In the genomic region with DNA sequence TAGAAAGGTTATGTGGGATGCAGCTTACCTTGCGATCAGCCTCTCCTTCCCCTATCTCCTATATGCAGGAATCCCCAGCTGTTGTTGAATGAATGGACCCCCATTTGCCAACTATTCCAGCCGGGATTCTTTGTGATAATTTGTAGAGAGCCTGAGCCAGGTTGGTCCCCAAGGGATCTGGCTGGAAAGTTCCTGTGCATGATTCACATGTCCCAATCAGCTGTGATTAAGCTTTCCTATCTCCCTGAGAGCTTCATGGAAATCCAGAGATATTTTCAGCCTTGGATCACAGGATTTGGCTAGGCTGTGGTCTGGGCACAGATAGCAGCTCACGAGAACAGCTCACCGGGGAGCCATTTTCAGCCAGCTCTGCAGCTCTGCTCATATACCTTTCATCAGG, we compare ENCODE assay signal across 10 cellular contexts.
A peak's percentile ranks its signal among the peaks of the same experiment; 100 is the strongest.
DNase-seq lines count a peak whose midpoint lies in the region; ATAC-seq and TF ChIP-seq lines count a peak whose summit lies in the region.
"Had no signal": no experiment of that assay in that cellular context is flagged by ENCODE, and none has a peak within 500 bp of the region (broad histone marks: within the 10 kb centered on the region; RNA-seq: fewer than 3 reads in every experiment).

No MANE protein-coding gene starts in this region.

- ATAC-seq in SK-N-SH treated with all-trans-retinoic acid at 6 μM for 48 hours (peak; percentile 95), omental fat pad (ENCODE audit: low FRiP score) (peak; percentile 89)

- no peak overlapping the region for H3K4me3 ChIP-seq in fibroblast of pulmonary artery (replicated peaks; ENCODE audit: low read depth, low read length)

- peak; percentile 81 for DNase-seq in AG09319 (ENCODE audit: extremely low read depth, low read depth)
- DNase-seq in fibroblast of pulmonary artery (ENCODE audit: low read depth), result peak; percentile 94
- no peak for DNase-seq in omental fat pad (ENCODE audit: low spot score)
- DNase-seq in NCI-H2107 (lab: John Stamatoyannopoulos, UW), result no peak
- no peak for DNase-seq in GDM1 (lab: John Stamatoyannopoulos, UW)
- no peak for DNase-seq in endothelial cell (ENCODE audit: low spot score)
- no peak for DNase-seq in DMS153 (lab: John Stamatoyannopoulos, UW)
- DNase-seq: activated naive CD4-positive, alpha-beta T cell treated with anti-CD3 and anti-CD28 coated beads, Interleukin-2, amount 10 ng/mL, durations not matched to agents 7 days and 5 days; NCI-H187 had no signal

- no peaks in the 10 kb centered on the region for H3K4me1 Mint-ChIP-seq in endothelial cell (ENCODE audit: unreplicated experiment)
- H3K4me1 Mint-ChIP-seq: activated naive CD4-positive, alpha-beta T cell treated with anti-CD3 and anti-CD28 coated beads, Interleukin-2, amount 10 ng/mL, durations not matched to agents 7 days and 5 days had no signal

- H3K9me3 Mint-ChIP-seq in endothelial cell (ENCODE audit: unreplicated experiment), result no peaks in the 10 kb centered on the region

- H3K27ac Mint-ChIP-seq in endothelial cell (ENCODE audit: unreplicated experiment), result no peak overlapping the region
- H3K27ac Mint-ChIP-seq: activated naive CD4-positive, alpha-beta T cell treated with anti-CD3 and anti-CD28 coated beads, Interleukin-2, amount 10 ng/mL, durations not matched to agents 7 days and 5 days had no signal

- no peak overlapping the region for H3K4me3 Mint-ChIP-seq in endothelial cell (ENCODE audit: unreplicated experiment)
- H3K4me3 Mint-ChIP-seq: activated naive CD4-positive, alpha-beta T cell treated with anti-CD3 and anti-CD28 coated beads, Interleukin-2, amount 10 ng/mL, durations not matched to agents 7 days and 5 days had no signal

- H3K27me3 Mint-ChIP-seq in endothelial cell (ENCODE audit: unreplicated experiment), result no peaks in the 10 kb centered on the region

- no peaks in the 10 kb centered on the region for H3K36me3 Mint-ChIP-seq in endothelial cell (ENCODE audit: low read depth, unreplicated experiment)
- H3K36me3 Mint-ChIP-seq: activated naive CD4-positive, alpha-beta T cell treated with anti-CD3 and anti-CD28 coated beads, Interleukin-2, amount 10 ng/mL, durations not matched to agents 7 days and 5 days had no signal

- TF ChIP-seq CTCF in AG09319 (IDR thresholded peaks at IDR 0.05; ENCODE audit: low read depth, low read length) (no peak), fibroblast of pulmonary artery (IDR thresholded peaks at IDR 0.05; ENCODE audit: low read length, missing control alignments) (no peak), omental fat pad (IDR thresholded peaks at IDR 0.05) (no peak), endothelial cell (IDR thresholded peaks at IDR 0.05; ENCODE audit: unreplicated experiment) (no peak)

TF ChIP-seq in SK-N-SH treated with all-trans-retinoic acid at 6 μM for 48 hours, 23 proteins besides CTCF, POLR2A, EP300 and RAD21:
- TF ChIP-seq, protein P1, sequence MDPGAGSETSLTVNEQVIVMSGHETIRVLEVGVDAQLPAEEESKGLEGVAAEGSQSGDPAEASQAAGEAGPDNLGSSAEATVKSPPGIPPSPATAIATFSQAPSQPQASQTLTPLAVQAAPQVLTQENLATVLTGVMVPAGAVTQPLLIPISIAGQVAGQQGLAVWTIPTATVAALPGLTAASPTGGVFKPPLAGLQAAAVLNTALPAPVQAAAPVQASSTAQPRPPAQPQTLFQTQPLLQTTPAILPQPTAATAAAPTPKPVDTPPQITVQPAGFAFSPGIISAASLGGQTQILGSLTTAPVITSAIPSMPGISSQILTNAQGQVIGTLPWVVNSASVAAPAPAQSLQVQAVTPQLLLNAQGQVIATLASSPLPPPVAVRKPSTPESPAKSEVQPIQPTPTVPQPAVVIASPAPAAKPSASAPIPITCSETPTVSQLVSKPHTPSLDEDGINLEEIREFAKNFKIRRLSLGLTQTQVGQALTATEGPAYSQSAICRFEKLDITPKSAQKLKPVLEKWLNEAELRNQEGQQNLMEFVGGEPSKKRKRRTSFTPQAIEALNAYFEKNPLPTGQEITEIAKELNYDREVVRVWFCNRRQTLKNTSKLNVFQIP (CRISPR knock-in tag; IDR thresholded peaks at IDR 0.05; ENCODE audit: borderline replicate concordance, low read depth), result no peak
- no peak for TF ChIP-seq CSDC2 (CRISPR knock-in tag; IDR thresholded peaks at IDR 0.05)
- no peak for TF ChIP-seq TOX (CRISPR knock-in tag; IDR thresholded peaks at IDR 0.05; ENCODE audit: borderline replicate concordance)
- TF ChIP-seq, protein P2, sequence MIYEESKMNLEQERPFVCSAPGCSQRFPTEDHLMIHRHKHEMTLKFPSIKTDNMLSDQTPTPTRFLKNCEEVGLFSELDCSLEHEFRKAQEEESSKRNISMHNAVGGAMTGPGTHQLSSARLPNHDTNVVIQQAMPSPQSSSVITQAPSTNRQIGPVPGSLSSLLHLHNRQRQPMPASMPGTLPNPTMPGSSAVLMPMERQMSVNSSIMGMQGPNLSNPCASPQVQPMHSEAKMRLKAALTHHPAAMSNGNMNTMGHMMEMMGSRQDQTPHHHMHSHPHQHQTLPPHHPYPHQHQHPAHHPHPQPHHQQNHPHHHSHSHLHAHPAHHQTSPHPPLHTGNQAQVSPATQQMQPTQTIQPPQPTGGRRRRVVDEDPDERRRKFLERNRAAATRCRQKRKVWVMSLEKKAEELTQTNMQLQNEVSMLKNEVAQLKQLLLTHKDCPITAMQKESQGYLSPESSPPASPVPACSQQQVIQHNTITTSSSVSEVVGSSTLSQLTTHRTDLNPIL (CRISPR knock-in tag; IDR thresholded peaks at IDR 0.05; ENCODE audit: low read depth), result no peak
- peak; percentile 57 for TF ChIP-seq ISL1 (CRISPR knock-in tag; IDR thresholded peaks at IDR 0.05)
- TF ChIP-seq BACH2 (CRISPR knock-in tag; IDR thresholded peaks at IDR 0.05; ENCODE audit: borderline replicate concordance), result no peak
- TF ChIP-seq OSR1 (CRISPR knock-in tag; IDR thresholded peaks at IDR 0.05), result no peak

Comparison
In these comparisons a context has a peak if more than half of its experiments do, and no peak if none do; other contexts are left out.
1. DNase-seq: peak in AG09319 (single experiment) and fibroblast of pulmonary artery (single experiment); none in omental fat pad (single experiment), NCI-H2107 (single experiment), GDM1 (single experiment), endothelial cell (single experiment) and DMS153 (single experiment).